Comparison of ENCODE assay signal across 13 cellular contexts in genomic region chr17:35074711-35075707, GRCh38. TPM values are rescaled to one million over a fixed set of nuclear protein-coding genes. Genes with fewer than 3 reads are reported as not detected.
A peak's percentile ranks its signal among the peaks of the same experiment; 100 is the strongest.
DNase-seq lines count a peak whose midpoint lies in the region; ATAC-seq, FAIRE-seq and TF ChIP-seq lines count a peak whose summit lies in the region.
"Had no signal": no experiment of that assay in that cellular context is flagged by ENCODE, and none has a peak within 500 bp of the region (broad histone marks: within the 10 kb centered on the region; RNA-seq: fewer than 3 reads in every experiment).

No MANE protein-coding gene starts in this region.

- SMC1A ChIA-PET in GM12878 (lab: Charles Lee; ENCODE audit: uncharacterized antibody, unreplicated experiment), result interaction anchor here (0.8 to 20.5 kb wide), 12 partner anchors 9 to 89 kb away, joined by 3 to 534 read pairs (median 4); partner anchors contain the start of gene RFFL

- RAD21 ChIA-PET in GM12878 (lab: Charles Lee; ENCODE audit: unreplicated experiment), result interaction anchor here (0.6 to 22.2 kb wide), 7 partner anchors 9 to 33 kb away, joined by 3 to 452 read pairs (median 6); partner anchors contain the start of gene RFFL

- H2AK5ac ChIP-seq in mesenchymal stem cell (ENCODE audit: low read length, severe bottlenecking), result peak overlapping the region; percentile 73

- H3K79me2 ChIP-seq in GM12878 (ENCODE audit: control insufficient read depth, insufficient read depth, low read length), result peaks cover 84% of the 10 kb centered on the region

- H3K79me1 ChIP-seq in mesenchymal stem cell (replicated peaks; ENCODE audit: low read length, poor library complexity, severe bottlenecking), result no peaks in the 10 kb centered on the region

- TF ChIP-seq CTCF in MCF 10A (IDR thresholded peaks at IDR 0.05; ENCODE audit: unreplicated experiment), result no peak
- no peak for TF ChIP-seq CTCF in breast epithelium (IDR thresholded peaks at IDR 0.05)
- no peak for TF ChIP-seq CTCF in GM12878 (IDR thresholded peaks at IDR 0.05 in 2 of 3, conservative IDR thresholded peaks at IDR 0.05 in 1 of 3; ENCODE audit: control insufficient read depth in 2 of 3, extremely low read depth in 1 of 3, insufficient read depth in 1 of 3, low read depth in 3 of 3, low read length in 3 of 3)
- TF ChIP-seq CTCF in upper lobe of right lung (IDR thresholded peaks at IDR 0.05), result no peak
- no peak for TF ChIP-seq CTCF in upper lobe of left lung (IDR thresholded peaks at IDR 0.05)

- no peak overlapping the region for H2BK15ac ChIP-seq in mesenchymal stem cell (ENCODE audit: low read depth, poor library complexity, severe bottlenecking)

- no peak for DNase-seq in MCF 10A (ENCODE audit: unreplicated experiment)
- DNase-seq in breast epithelium (ENCODE audit: low spot score in 2 of 2), result no peak
- DNase-seq in GM12878 (ENCODE audit: low read depth, low spot score), result no peak
- no peak for DNase-seq in mesenchymal stem cell
- no peak for DNase-seq in upper lobe of right lung
- DNase-seq in upper lobe of left lung, result no peak
- no peak for DNase-seq in OCI-M2 (lab: John Stamatoyannopoulos, UW; ENCODE audit: unreplicated experiment)
- DNase-seq: esophagus squamous epithelium, NCI-H1105 treated with DMSO at 0.1 percent for 48 hours, NCI-H748 treated with DMSO at 0.1 percent for 48 hours had no signal

- no peaks in the 10 kb centered on the region for H3K36me3 ChIP-seq in breast epithelium
- no peaks in the 10 kb centered on the region for H3K36me3 ChIP-seq in GM12878 (ENCODE audit: control insufficient read depth in 2 of 2, insufficient read depth in 2 of 2, low read length in 1 of 2)
- H3K36me3 ChIP-seq in mesenchymal stem cell (ENCODE audit: control insufficient read depth in 1 of 2, insufficient read depth in 2 of 2, low read depth in 1 of 2, low read length in 2 of 2), result peaks cover 0 to 4% of the 10 kb centered on the region in 2 experiments
- peaks cover 3% of the 10 kb centered on the region for H3K36me3 ChIP-seq in upper lobe of right lung
- H3K36me3 ChIP-seq in upper lobe of left lung, result no peaks in the 10 kb centered on the region
- H3K36me3 ChIP-seq: BLaER1, neural progenitor cell had no signal

- no peak overlapping the region for H4K8ac ChIP-seq in mesenchymal stem cell (ENCODE audit: low read length)

- peaks cover 25% of the 10 kb centered on the region for H3K4me1 Mint-ChIP-seq in MCF 10A (ENCODE audit: insufficient read depth, unreplicated experiment)

- POLR2A ChIA-PET in MCF 10A (lab: Yijun Ruan, JAX), result interaction anchor here (0.7 to 3.9 kb wide), 4 partner anchors 11 to 14 kb away, joined by 3 to 20 read pairs (median 4); partner anchors contain the start of gene RFFL
- POLR2A ChIA-PET in GM12878 (lab: Charles Lee), result interaction anchor here (0.7 to 6.1 kb wide), 6 partner anchors 11 to 28 kb away, joined by 3 to 45 read pairs (median 6); partner anchors contain the start of gene RFFL

- H3K27me3 Mint-ChIP-seq in MCF 10A (ENCODE audit: insufficient read depth, unreplicated experiment), result no peaks in the 10 kb centered on the region

- no TSS peak for BruUV-seq in MCF 10A (replicated peaks; lab: Mats Ljungman, UMichigan)
- BruUV-seq in GM12878 (replicated peaks; lab: Mats Ljungman, UMichigan), result TSS peak; percentile 39

- H3K9me3 ChIP-seq in breast epithelium (no peaks in the 10 kb centered on the region), GM12878 (replicated peaks; ENCODE audit: control insufficient read depth, insufficient read depth, low read length) (no peaks in the 10 kb centered on the region), mesenchymal stem cell (ENCODE audit: control insufficient read depth, low read length) (no peaks in the 10 kb centered on the region), upper lobe of right lung (no peaks in the 10 kb centered on the region), upper lobe of left lung (no peaks in the 10 kb centered on the region)
- H3K9me3 ChIP-seq: BLaER1, esophagus squamous epithelium had no signal

- ATAC-seq in GM12878 (peak; percentile 37; the same call in 2 of the 3 replicates), upper lobe of right lung (peak; percentile 17), upper lobe of left lung (ENCODE audit: low FRiP score in 2 of 2) (no peak), GM21360 (IDR thresholded peaks at IDR 0.05; ENCODE audit: unreplicated experiment) (no peak)

- TF ChIP-seq EP300 in GM12878 (IDR thresholded peaks at IDR 0.05; ENCODE audit: borderline replicate concordance in 1 of 2, control insufficient read depth in 1 of 2, low read depth in 2 of 2, low read length in 2 of 2) (no peak), upper lobe of left lung (IDR thresholded peaks at IDR 0.05) (no peak)

- CTCF ChIA-PET in MCF 10A (lab: Yijun Ruan, JAX) (interaction anchor here (0.9 to 1.9 kb wide), 4 partner anchors 9 to 15 kb away, joined by 3 to 12 read pairs (median 3); partner anchors contain the start of gene RFFL), GM12878 (lab: Yijun Ruan, JAX) (interaction anchor here (1.2 to 3.2 kb wide), 5 partner anchors 8 to 28 kb away, joined by 3 to 25 read pairs (median 7); partner anchors contain the start of gene RFFL)

- no peak overlapping the region for H3K14ac ChIP-seq in mesenchymal stem cell (ENCODE audit: low read length in 2 of 2)

- TF ChIP-seq RAD21 in GM12878 (IDR thresholded peaks at IDR 0.05; ENCODE audit: insufficient read depth, low read depth, low read length), result no peak

- H3K27ac Mint-ChIP-seq in MCF 10A (ENCODE audit: low read depth, unreplicated experiment), result peak overlapping the region; percentile 28
- H3K27ac Mint-ChIP-seq: neural progenitor cell had no signal

- peaks cover 6% of the 10 kb centered on the region for H3K36me3 Mint-ChIP-seq in MCF 10A (ENCODE audit: insufficient read depth, unreplicated experiment)
- H3K36me3 Mint-ChIP-seq: neural progenitor cell had no signal

- no peaks in the 10 kb centered on the region for H3K9me3 Mint-ChIP-seq in MCF 10A (ENCODE audit: unreplicated experiment)
- H3K9me3 Mint-ChIP-seq: neural progenitor cell had no signal

- no peak overlapping the region for H3K23ac ChIP-seq in mesenchymal stem cell (ENCODE audit: low read length in 2 of 2)

- H2BK12ac ChIP-seq in mesenchymal stem cell (ENCODE audit: low read length in 2 of 2), result no peak overlapping the region

- WGBS in GM12878 (ENCODE audit: insufficient coverage, insufficient replicate concordance, low lambda C conversion rate, missing lambda C conversion rate), result 100% methylated on average over 2 of the region's 2 CpGs
- 86% methylated on average over 2 of the region's 2 CpGs for WGBS in mesenchymal stem cell
- 58 to 65% methylated on average over 2 of the region's 2 CpGs for WGBS in upper lobe of left lung, 2 donors

- H3K4me2 ChIP-seq in GM12878 (ENCODE audit: control insufficient read depth, insufficient read depth) (peak overlapping the region; percentile 47), mesenchymal stem cell (ENCODE audit: low read length, poor library complexity, severe bottlenecking) (no peak overlapping the region)
- H3K4me2 ChIP-seq: BLaER1, neural progenitor cell had no signal

- H2AFZ ChIP-seq in GM12878 (ENCODE audit: control insufficient read depth, low read depth, low read length) (no peak overlapping the region), mesenchymal stem cell (ENCODE audit: low read depth, low read length) (no peak overlapping the region)
- H2AFZ ChIP-seq: neural progenitor cell had no signal

- no peak overlapping the region for H2BK120ac ChIP-seq in mesenchymal stem cell (ENCODE audit: low read depth, low read length)

- intact Hi-C loops in MCF 10A (cut with micrococcal nuclease) (no loop called here), breast epithelium (cut with DNase I; ENCODE audit: low total_unique reads) (loop anchor here (5.0 kb wide), 1 partner anchor 818 kb away; the partner anchor contains the start of gene CCL2), GM12878 (cut with micrococcal nuclease; ENCODE audit: unreplicated experiment) (no loop called here), upper lobe of right lung (cut with DNase I) (no loop called here)

- no peak overlapping the region for H3K4me3 Mint-ChIP-seq in MCF 10A (ENCODE audit: unreplicated experiment)
- H3K4me3 Mint-ChIP-seq: neural progenitor cell had no signal

- H3K4ac ChIP-seq in mesenchymal stem cell (ENCODE audit: low read depth in 1 of 2, low read length in 2 of 2), result no peak overlapping the region

- FAIRE-seq in GM12878 (lab: Jason Lieb, UNC), result no peak

- H3K4me1 ChIP-seq in breast epithelium, result no peaks in the 10 kb centered on the region
- H3K4me1 ChIP-seq in GM12878 (ENCODE audit: control insufficient read depth, insufficient read depth, low read length), result peaks cover 34% of the 10 kb centered on the region
- peaks cover 7% of the 10 kb centered on the region for H3K4me1 ChIP-seq in mesenchymal stem cell (ENCODE audit: control insufficient read depth, insufficient read depth, low read depth, low read length)
- H3K4me1 ChIP-seq in upper lobe of right lung, result peaks cover 7% of the 10 kb centered on the region
- peaks cover 0 to 17% (median 9%) of the 10 kb centered on the region in 4 donors for H3K4me1 ChIP-seq in upper lobe of left lung
- H3K4me1 ChIP-seq: neural progenitor cell had no signal

- no peak overlapping the region for H3K9ac ChIP-seq in GM12878 (ENCODE audit: control insufficient read depth, insufficient read depth, low read length)
- no peak overlapping the region for H3K9ac ChIP-seq in mesenchymal stem cell (ENCODE audit: low read length)
- H3K9ac ChIP-seq: BLaER1, neural progenitor cell had no signal

- H3K27me3 ChIP-seq in breast epithelium, result no peaks in the 10 kb centered on the region
- no peaks in the 10 kb centered on the region for H3K27me3 ChIP-seq in GM12878 (replicated peaks in 1 of 2; ENCODE audit: control insufficient read depth in 2 of 2, insufficient read depth in 2 of 2, low read length in 1 of 2)
- H3K27me3 ChIP-seq in mesenchymal stem cell (ENCODE audit: control insufficient read depth in 1 of 2, insufficient read depth in 1 of 2, low read length in 2 of 2), result no peaks in the 10 kb centered on the region
- H3K27me3 ChIP-seq in upper lobe of right lung, result no peaks in the 10 kb centered on the region
- no peaks in the 10 kb centered on the region for H3K27me3 ChIP-seq in upper lobe of left lung
- H3K27me3 ChIP-seq: BLaER1, esophagus squamous epithelium, neural progenitor cell had no signal

- in situ Hi-C loops in GM12878 (cut with MboI), result no loop called here

- H3K4me3 ChIP-seq in breast epithelium (no peak overlapping the region), GM12878 (0 out of 2 replicates have a peak overlapping the region, but pooled peaks have one; percentile 6), mesenchymal stem cell (ENCODE audit: insufficient read depth in 1 of 2, low read depth in 1 of 2, low read length in 2 of 2) (no peak overlapping the region), upper lobe of right lung (no peak overlapping the region), upper lobe of left lung (no peak overlapping the region)
- H3K4me3 ChIP-seq: BLaER1, esophagus squamous epithelium, neural progenitor cell had no signal

- no peak for TF ChIP-seq POLR2A in breast epithelium (IDR thresholded peaks at IDR 0.05)
- no peak for TF ChIP-seq POLR2A in GM12878 (IDR thresholded peaks at IDR 0.05; ENCODE audit: low read depth, low read length)
- TF ChIP-seq POLR2A in upper lobe of left lung (IDR thresholded peaks at IDR 0.05), result no peak

- H3K27ac ChIP-seq in breast epithelium (no peak overlapping the region), GM12878 (ENCODE audit: control insufficient read depth, insufficient read depth) (peak overlapping the region; percentile 56), mesenchymal stem cell (ENCODE audit: low read length, poor library complexity, severe bottlenecking) (peak overlapping the region; percentile 84), upper lobe of right lung (no peak overlapping the region), upper lobe of left lung (peak overlapping the region in 1 of 4 donors; percentile 11)
- H3K27ac ChIP-seq: BLaER1, neural progenitor cell had no signal

- H4K20me1 ChIP-seq in GM12878 (ENCODE audit: control insufficient read depth, insufficient read depth), result no peaks in the 10 kb centered on the region

- H2BK5ac ChIP-seq in mesenchymal stem cell (ENCODE audit: low read depth, low read length, poor library complexity, severe bottlenecking), result peak overlapping the region; percentile 74

- no peak overlapping the region for H4K91ac ChIP-seq in mesenchymal stem cell (ENCODE audit: low read length)

- H3K18ac ChIP-seq in mesenchymal stem cell (ENCODE audit: low read depth in 1 of 2, low read length in 2 of 2), result no peak overlapping the region

RNA-seq across cellular contexts. Expression of gene RFFL, which starts 11.5 kb away (rescaled TPM):
- total RNA-seq in MCF 10A (2022) (22.0 and 22.6 TPM in 2 replicates), breast epithelium (10 to 100 TPM; 13.8 to 27.5 (median 19.4) TPM), GM12878 (2014; rRNA removed) (28.6 and 31.4 TPM in 2 replicates), GM12878 (2014; rRNA removed; fragmentation: Illumina TruSeq; extraction: Trizol) (25.4 and 26.1 TPM in 2 replicates), GM12878 (2021) (37.4 and 38.3 TPM in 2 replicates), upper lobe of right lung (27.9 TPM), upper lobe of left lung (10 to 100 TPM; 17.6 to 30.8 (median 25.3) TPM)
- total RNA-seq in GM12878 (2013; cell fraction: nucleolus; rRNA removed), result 56.2 and 57.8 TPM in 2 replicates
- 10.9 TPM for polyA plus RNA-seq in GM12878 (2011; ENCODE audit: low read depth)
- polyA plus RNA-seq in GM12878 (2011; rRNA removed) (51.1 and 56.1 TPM in 2 replicates), GM12878 (2014; fragmentation: Illumina TruSeq; extraction: Trizol) (25.3 and 27.0 TPM in 2 replicates), GM12878 (2014; fragmentation: Nextera tagmentation; extraction: Ambion mirVana) (1 to 10 TPM; 4.7 to 6.7 TPM), GM12878 (2014; rRNA removed) (24.5 and 26.4 TPM in 2 replicates), GM12878 (2016; fragmentation: Nextera tagmentation; extraction: Ambion mirVana) (10 to 100 TPM; 26.7 to 31.0 TPM)
- polyA plus RNA-seq in GM12878 (2011; cell fraction: cytosol; rRNA removed), result 50.7 and 60.3 TPM in 2 replicates
- 27.8 and 28.7 TPM in 2 replicates for polyA plus RNA-seq in GM12878 (2011; cell fraction: nucleus; rRNA removed)
- polyA plus RNA-seq in GM12878 (2012), result 18.2 and 21.3 TPM in 2 replicates
- 133 and 190 TPM in 2 replicates for polyA minus RNA-seq in GM12878 (2011; rRNA and poly(A)+ RNA removed)
- polyA minus RNA-seq in GM12878 (2011; cell fraction: cytosol; rRNA and poly(A)+ RNA removed), result 39.5 and 49.2 TPM in 2 replicates
- 14.4 and 21.6 TPM in 2 replicates for polyA minus RNA-seq in GM12878 (2011; cell fraction: nucleus; rRNA and poly(A)+ RNA removed)
- 11.5 TPM for polyA plus RNA-seq in mesenchymal stem cell (2013, experiment 1 of 2)
- 12.7 TPM for polyA plus RNA-seq in mesenchymal stem cell (2013, experiment 2 of 2)

RNA-seq across cellular contexts. Expression of gene RAD51D, which starts 44.7 kb away (rescaled TPM):
- total RNA-seq in MCF 10A (2022) (9.6 and 13.0 TPM in 2 replicates), breast epithelium (10 to 100 TPM in 2 of 3 donors, 1 to 10 TPM in 1; 7.9 to 12.6 (median 10.5) TPM), GM12878 (2014; rRNA removed) (12.0 and 12.3 TPM in 2 replicates), GM12878 (2014; rRNA removed; fragmentation: Illumina TruSeq; extraction: Trizol) (10.0 and 11.5 TPM in 2 replicates), GM12878 (2021) (22.1 and 26.0 TPM in 2 replicates), upper lobe of right lung (19.1 TPM), upper lobe of left lung (10 to 100 TPM in 2 of 6 donors, 1 to 10 TPM in 4; 3.5 to 14.7 (median 7.5) TPM)
- 37.0 and 41.3 TPM in 2 replicates for total RNA-seq in GM12878 (2013; cell fraction: nucleolus; rRNA removed)
- 4.8 TPM for polyA plus RNA-seq in GM12878 (2011; ENCODE audit: low read depth)
- polyA plus RNA-seq in GM12878 (2011; rRNA removed) (13.0 and 14.7 TPM in 2 replicates), GM12878 (2014; fragmentation: Illumina TruSeq; extraction: Trizol) (7.0 and 11.8 TPM in 2 replicates), GM12878 (2014; fragmentation: Nextera tagmentation; extraction: Ambion mirVana) (1 to 10 TPM; 2.6 to 4.9 TPM), GM12878 (2014; rRNA removed) (16.7 and 21.2 TPM in 2 replicates), GM12878 (2016; fragmentation: Nextera tagmentation; extraction: Ambion mirVana) (10 to 100 TPM; 24.2 to 29.3 TPM)
- 14.6 and 17.3 TPM in 2 replicates for polyA plus RNA-seq in GM12878 (2011; cell fraction: cytosol; rRNA removed)
- polyA plus RNA-seq in GM12878 (2011; cell fraction: nucleus; rRNA removed), result 15.6 and 19.8 TPM in 2 replicates
- polyA plus RNA-seq in GM12878 (2012), result 8.8 and 8.9 TPM in 2 replicates
- polyA minus RNA-seq in GM12878 (2011; rRNA and poly(A)+ RNA removed), result 13.0 and 22.6 TPM in 2 replicates
- polyA minus RNA-seq in GM12878 (2011; cell fraction: cytosol; rRNA and poly(A)+ RNA removed), result 4.2 and 4.8 TPM in 2 replicates
- 9.3 and 21.4 TPM in 2 replicates for polyA minus RNA-seq in GM12878 (2011; cell fraction: nucleus; rRNA and poly(A)+ RNA removed)
- polyA plus RNA-seq in mesenchymal stem cell (2013, experiment 1 of 2), result 6.5 TPM
- 6.3 TPM for polyA plus RNA-seq in mesenchymal stem cell (2013, experiment 2 of 2)

RNA-seq across cellular contexts. Expression of gene FNDC8, which starts 46.4 kb away (rescaled TPM):
- total RNA-seq in MCF 10A (2022) (not detected in 2 replicates), breast epithelium (not detected), GM12878 (2014; rRNA removed) (0.11 TPM in 1 of 2 replicates, not detected in the other), GM12878 (2014; rRNA removed; fragmentation: Illumina TruSeq; extraction: Trizol) (not detected in 2 replicates), GM12878 (2021) (0.15 TPM in 1 of 2 replicates, not detected in the other), upper lobe of right lung (not detected), upper lobe of left lung (not detected)
- not detected in 2 replicates for total RNA-seq in GM12878 (2013; cell fraction: nucleolus; rRNA removed)
- not detected for polyA plus RNA-seq in GM12878 (2011; ENCODE audit: low read depth)
- polyA plus RNA-seq in GM12878 (2011; rRNA removed) (not detected in 2 replicates), GM12878 (2014; fragmentation: Illumina TruSeq; extraction: Trizol) (not detected in 2 replicates), GM12878 (2014; fragmentation: Nextera tagmentation; extraction: Ambion mirVana) (under 1 TPM in 1 of 2 experiments, not detected in 1; 0.06 TPM), GM12878 (2014; rRNA removed) (0.09 TPM in 1 of 2 replicates, not detected in the other), GM12878 (2016; fragmentation: Nextera tagmentation; extraction: Ambion mirVana) (not detected)
- polyA plus RNA-seq in GM12878 (2011; cell fraction: cytosol; rRNA removed), result 0.06 TPM in 1 of 2 replicates, not detected in the other
- not detected in 2 replicates for polyA plus RNA-seq in GM12878 (2011; cell fraction: nucleus; rRNA removed)
- 0.27 TPM in 1 of 2 replicates, not detected in the other for polyA plus RNA-seq in GM12878 (2012)
- not detected in 2 replicates for polyA minus RNA-seq in GM12878 (2011; rRNA and poly(A)+ RNA removed)
- polyA minus RNA-seq in GM12878 (2011; cell fraction: cytosol; rRNA and poly(A)+ RNA removed), result not detected in 2 replicates
- polyA minus RNA-seq in GM12878 (2011; cell fraction: nucleus; rRNA and poly(A)+ RNA removed), result not detected in 2 replicates
- not detected for polyA plus RNA-seq in mesenchymal stem cell (2013, experiment 1 of 2)
- polyA plus RNA-seq in mesenchymal stem cell (2013, experiment 2 of 2), result not detected
- total RNA-seq: esophagus squamous epithelium had no signal

Comparison
In these comparisons a context has a peak if more than half of its experiments do, and no peak if none do; other contexts are left out.
1. H3K27ac ChIP-seq: peak in GM12878 (single experiment) and mesenchymal stem cell (single experiment); none in breast epithelium (0 of 2) and upper lobe of right lung (single experiment).
2. ATAC-seq: peak in GM12878 (single experiment) and upper lobe of right lung (single experiment); none in upper lobe of left lung (0 of 2) and GM21360 (single experiment).